ENCODE assay signal across 14 cellular contexts in genomic region chr7:26013551-26014083, GRCh38.
DNase-seq lines count a peak whose midpoint lies in the region; ATAC-seq and TF ChIP-seq lines count a peak whose summit lies in the region.
"Had no signal": no experiment of that assay in that cellular context is flagged by ENCODE, and none has a peak within 500 bp of the region (broad histone marks: within the 10 kb centered on the region; RNA-seq: fewer than 3 reads in every experiment).

No MANE protein-coding gene starts in this region.

- H2AFZ ChIP-seq in OCI-LY1 (ENCODE audit: low read length): no peak overlapping the region

- H3K4me1 ChIP-seq in OCI-LY1 (ENCODE audit: insufficient read depth, low read length, severe bottlenecking): peaks cover 22% of the 10 kb centered on the region
- H3K4me1 ChIP-seq: lower lobe of right lung, tibial artery had no signal

- H3K36me3 ChIP-seq in OCI-LY1 (ENCODE audit: insufficient read depth, low read length): no peaks in the 10 kb centered on the region
- H3K36me3 ChIP-seq: lower lobe of right lung, tibial artery had no signal

- no peak for TF ChIP-seq CTCF in OCI-LY1 (IDR thresholded peaks at IDR 0.05; ENCODE audit: low read length)

- no peaks in the 10 kb centered on the region for H3K9me2 ChIP-seq in OCI-LY1 (ENCODE audit: low read depth, low read length)

- H3K27ac ChIP-seq in OCI-LY1 (ENCODE audit: low read depth, low read length, poor library complexity, severe bottlenecking): no peak overlapping the region
- H3K27ac ChIP-seq: lower lobe of right lung, skin epidermis, tibial artery had no signal

- peaks cover 5% of the 10 kb centered on the region for H3K9me3 ChIP-seq in OCI-LY1 (ENCODE audit: low read length)

- no peaks in the 10 kb centered on the region for H4K20me1 ChIP-seq in OCI-LY1 (ENCODE audit: insufficient read depth, low read length)

- ATAC-seq in GM18867 (IDR thresholded peaks at IDR 0.05; ENCODE audit: unreplicated experiment) (peak; percentile 34), HG03521 (IDR thresholded peaks at IDR 0.05; ENCODE audit: unreplicated experiment) (no peak), GM19467 (IDR thresholded peaks at IDR 0.05; ENCODE audit: unreplicated experiment) (no peak)
- ATAC-seq: esophagus mucosa, lower lobe of right lung had no signal

- H3F3A ChIP-seq in OCI-LY1 (ENCODE audit: insufficient read depth, low read length): no peaks in the 10 kb centered on the region

- no peak overlapping the region for H3K4me3 ChIP-seq in OCI-LY1 (ENCODE audit: low read depth, low read length, poor library complexity, severe bottlenecking)
- H3K4me3 ChIP-seq: lower lobe of right lung, skin epidermis, tibial artery had no signal

- H3K27me3 ChIP-seq in OCI-LY1 (ENCODE audit: insufficient read depth, low read length): peaks cover 8% of the 10 kb centered on the region
- H3K27me3 ChIP-seq: tibial artery had no signal

- H3K9ac ChIP-seq in OCI-LY1 (ENCODE audit: low read length): no peak overlapping the region

- H3K79me2 ChIP-seq in OCI-LY1 (ENCODE audit: insufficient read depth, low read length): no peaks in the 10 kb centered on the region

- H3K4me2 ChIP-seq in OCI-LY1 (ENCODE audit: low read length): peak overlapping the region; percentile 5; the same call in 1 of the 2 replicates

- DNase-seq in NCI-H1105 (lab: John Stamatoyannopoulos, UW): peak; percentile 53
- peak; percentile 79 for DNase-seq in renal cortical epithelial cell (ENCODE audit: low read depth)
- DNase-seq in stimulated activated CD4-positive, alpha-beta T cell treated with anti-CD3 and anti-CD28 coated beads, Interleukin-2, amount 100 ng/mL, for 48 hours: no peak
- DNase-seq: CD8-positive, alpha-beta memory T cell; HCEC 1CT; lower lobe of right lung; SHP77 treated with DMSO at 0.1 percent for 48 hours; tibial artery had no signal

Comparison
In these comparisons a context has a peak if more than half of its experiments do, and no peak if none do; other contexts are left out.
1. DNase-seq: peak in NCI-H1105 (single experiment) and renal cortical epithelial cell (single experiment); none in stimulated activated CD4-positive, alpha-beta T cell treated with anti-CD3 and anti-CD28 coated beads, Interleukin-2, amount 100 ng/mL, for 48 hours (0 of 2).